In genomic region chr12:56097738-56098137, GRCh38 we compare ENCODE assay signal across 7 cellular contexts.
"Had no signal": no experiment of that assay in that cellular context is flagged by ENCODE, and none has a peak within 500 bp of the region (broad histone marks: within the 10 kb centered on the region; RNA-seq: fewer than 3 reads in every experiment).

No MANE protein-coding gene starts in this region.

- H3K4me1 ChIP-seq: HAP-1 had no signal

- ATAC-seq: HCT116 had no signal

- H3K4me3 ChIP-seq: GM23248, HAP-1 had no signal

- DNase-seq: GM23248, GOT3, H7, IMR-90 had no signal

- H2AFZ ChIP-seq: GM23248 had no signal

- FAIRE-seq: HTR-8/SVneo had no signal

- H3K9ac ChIP-seq: GM23248 had no signal

- H3K36me3 ChIP-seq: HAP-1 had no signal

- H3K27ac ChIP-seq: GM23248 had no signal
